ENCODE assay signal across 2 cellular contexts in the genomic region with DNA sequence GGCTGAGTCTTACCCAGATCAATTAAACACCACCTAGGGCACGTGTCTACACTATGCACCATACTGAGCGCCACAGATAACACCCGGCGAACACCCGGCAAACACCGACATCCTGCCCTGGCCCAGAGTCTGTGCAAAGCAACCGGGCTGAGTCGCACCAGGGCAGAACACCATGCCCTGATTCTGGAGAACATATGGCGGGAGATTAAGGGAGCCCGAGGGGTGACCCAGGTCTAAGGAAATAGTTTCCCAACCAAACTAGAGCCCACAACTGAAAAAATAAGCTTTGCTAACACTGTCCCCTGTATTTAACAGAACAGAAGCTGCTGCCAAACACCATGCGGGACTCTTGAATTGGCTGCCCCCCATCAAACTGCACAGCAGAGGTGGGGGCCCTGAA.
TF ChIP-seq lines count a peak whose summit lies in the region.

No MANE protein-coding gene starts in this region.

TF ChIP-seq in SK-N-SH, 30 proteins besides CTCF, POLR2A, EP300 and RAD21 (continued from another document):
- TF ChIP-seq, protein P1, sequence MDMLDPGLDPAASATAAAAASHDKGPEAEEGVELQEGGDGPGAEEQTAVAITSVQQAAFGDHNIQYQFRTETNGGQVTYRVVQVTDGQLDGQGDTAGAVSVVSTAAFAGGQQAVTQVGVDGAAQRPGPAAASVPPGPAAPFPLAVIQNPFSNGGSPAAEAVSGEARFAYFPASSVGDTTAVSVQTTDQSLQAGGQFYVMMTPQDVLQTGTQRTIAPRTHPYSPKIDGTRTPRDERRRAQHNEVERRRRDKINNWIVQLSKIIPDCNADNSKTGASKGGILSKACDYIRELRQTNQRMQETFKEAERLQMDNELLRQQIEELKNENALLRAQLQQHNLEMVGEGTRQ (IDR thresholded peaks at IDR 0.05; ENCODE audit: borderline replicate concordance, low read depth, low read length), result no peak
- TF ChIP-seq GABPA (IDR thresholded peaks at IDR 0.05; ENCODE audit: low read depth) (no peak), SMC3 (IDR thresholded peaks at IDR 0.05; ENCODE audit: low read depth, low read length) (no peak)

TF ChIP-seq in SK-N-SH treated with all-trans-retinoic acid at 6 μM for 48 hours, 23 proteins besides CTCF, POLR2A, EP300 and RAD21 (continued from another document):
- TF ChIP-seq OSR1 (CRISPR knock-in tag; IDR thresholded peaks at IDR 0.05) (no peak), CSDC2 (CRISPR knock-in tag; IDR thresholded peaks at IDR 0.05) (no peak), PPARA (CRISPR knock-in tag; IDR thresholded peaks at IDR 0.05; ENCODE audit: borderline replicate concordance) (no peak), RARB (CRISPR knock-in tag; IDR thresholded peaks at IDR 0.05) (no peak), ISL1 (CRISPR knock-in tag; IDR thresholded peaks at IDR 0.05) (no peak), ESRRG (CRISPR knock-in tag; IDR thresholded peaks at IDR 0.05) (no peak), GLIS3 (CRISPR knock-in tag; IDR thresholded peaks at IDR 0.05) (no peak), ARNTL (CRISPR knock-in tag; IDR thresholded peaks at IDR 0.05; ENCODE audit: borderline replicate concordance, low read depth) (no peak), ZNF8 (CRISPR knock-in tag; IDR thresholded peaks at IDR 0.05) (no peak), BACH2 (CRISPR knock-in tag; IDR thresholded peaks at IDR 0.05; ENCODE audit: borderline replicate concordance) (no peak), ZC3H10 (CRISPR knock-in tag; IDR thresholded peaks at IDR 0.05) (no peak), SNAI2 (CRISPR knock-in tag; IDR thresholded peaks at IDR 0.05) (no peak), ZNF70 (CRISPR knock-in tag; IDR thresholded peaks at IDR 0.05) (no peak), ZFP30 (CRISPR knock-in tag; IDR thresholded peaks at IDR 0.05) (no peak)
- TF ChIP-seq, protein P2, sequence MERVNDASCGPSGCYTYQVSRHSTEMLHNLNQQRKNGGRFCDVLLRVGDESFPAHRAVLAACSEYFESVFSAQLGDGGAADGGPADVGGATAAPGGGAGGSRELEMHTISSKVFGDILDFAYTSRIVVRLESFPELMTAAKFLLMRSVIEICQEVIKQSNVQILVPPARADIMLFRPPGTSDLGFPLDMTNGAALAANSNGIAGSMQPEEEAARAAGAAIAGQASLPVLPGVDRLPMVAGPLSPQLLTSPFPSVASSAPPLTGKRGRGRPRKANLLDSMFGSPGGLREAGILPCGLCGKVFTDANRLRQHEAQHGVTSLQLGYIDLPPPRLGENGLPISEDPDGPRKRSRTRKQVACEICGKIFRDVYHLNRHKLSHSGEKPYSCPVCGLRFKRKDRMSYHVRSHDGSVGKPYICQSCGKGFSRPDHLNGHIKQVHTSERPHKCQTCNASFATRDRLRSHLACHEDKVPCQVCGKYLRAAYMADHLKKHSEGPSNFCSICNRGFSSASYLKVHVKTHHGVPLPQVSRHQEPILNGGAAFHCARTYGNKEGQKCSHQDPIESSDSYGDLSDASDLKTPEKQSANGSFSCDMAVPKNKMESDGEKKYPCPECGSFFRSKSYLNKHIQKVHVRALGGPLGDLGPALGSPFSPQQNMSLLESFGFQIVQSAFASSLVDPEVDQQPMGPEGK (CRISPR knock-in tag; IDR thresholded peaks at IDR 0.05; ENCODE audit: borderline replicate concordance), result no peak
- TF ChIP-seq, protein P3, sequence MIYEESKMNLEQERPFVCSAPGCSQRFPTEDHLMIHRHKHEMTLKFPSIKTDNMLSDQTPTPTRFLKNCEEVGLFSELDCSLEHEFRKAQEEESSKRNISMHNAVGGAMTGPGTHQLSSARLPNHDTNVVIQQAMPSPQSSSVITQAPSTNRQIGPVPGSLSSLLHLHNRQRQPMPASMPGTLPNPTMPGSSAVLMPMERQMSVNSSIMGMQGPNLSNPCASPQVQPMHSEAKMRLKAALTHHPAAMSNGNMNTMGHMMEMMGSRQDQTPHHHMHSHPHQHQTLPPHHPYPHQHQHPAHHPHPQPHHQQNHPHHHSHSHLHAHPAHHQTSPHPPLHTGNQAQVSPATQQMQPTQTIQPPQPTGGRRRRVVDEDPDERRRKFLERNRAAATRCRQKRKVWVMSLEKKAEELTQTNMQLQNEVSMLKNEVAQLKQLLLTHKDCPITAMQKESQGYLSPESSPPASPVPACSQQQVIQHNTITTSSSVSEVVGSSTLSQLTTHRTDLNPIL (CRISPR knock-in tag; IDR thresholded peaks at IDR 0.05; ENCODE audit: low read depth), result no peak
- TF ChIP-seq, protein P4, sequence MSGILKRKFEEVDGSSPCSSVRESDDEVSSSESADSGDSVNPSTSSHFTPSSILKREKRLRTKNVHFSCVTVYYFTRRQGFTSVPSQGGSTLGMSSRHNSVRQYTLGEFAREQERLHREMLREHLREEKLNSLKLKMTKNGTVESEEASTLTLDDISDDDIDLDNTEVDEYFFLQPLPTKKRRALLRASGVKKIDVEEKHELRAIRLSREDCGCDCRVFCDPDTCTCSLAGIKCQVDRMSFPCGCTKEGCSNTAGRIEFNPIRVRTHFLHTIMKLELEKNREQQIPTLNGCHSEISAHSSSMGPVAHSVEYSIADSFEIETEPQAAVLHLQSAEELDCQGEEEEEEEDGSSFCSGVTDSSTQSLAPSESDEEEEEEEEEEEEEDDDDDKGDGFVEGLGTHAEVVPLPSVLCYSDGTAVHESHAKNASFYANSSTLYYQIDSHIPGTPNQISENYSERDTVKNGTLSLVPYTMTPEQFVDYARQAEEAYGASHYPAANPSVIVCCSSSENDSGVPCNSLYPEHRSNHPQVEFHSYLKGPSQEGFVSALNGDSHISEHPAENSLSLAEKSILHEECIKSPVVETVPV (CRISPR knock-in tag; IDR thresholded peaks at IDR 0.05), result no peak
